1 cellular context compared by ENCODE assay signal in genomic region chr3:126125341-126125740, GRCh38.
TF ChIP-seq lines count a peak whose summit lies in the region.

No MANE protein-coding gene starts in this region.

TF ChIP-seq in HepG2, 621 proteins besides CTCF, POLR2A, EP300 and RAD21:
- TF ChIP-seq PCBP1 (IDR thresholded peaks at IDR 0.05; ENCODE audit: borderline replicate concordance, low read depth, low read length) (no peak), PAF1 (CRISPR knock-in tag; IDR thresholded peaks at IDR 0.05) (no peak), ZBTB46 (CRISPR knock-in tag; IDR thresholded peaks at IDR 0.05; ENCODE audit: borderline replicate concordance) (no peak), RXRA (CRISPR knock-in tag; IDR thresholded peaks at IDR 0.05) (no peak), ZSCAN21 (CRISPR knock-in tag; IDR thresholded peaks at IDR 0.05; ENCODE audit: borderline replicate concordance) (no peak), GABPB1 (CRISPR knock-in tag; IDR thresholded peaks at IDR 0.05) (no peak), ZSCAN31 (CRISPR knock-in tag; IDR thresholded peaks at IDR 0.05; ENCODE audit: low read depth) (no peak), THAP7 (CRISPR knock-in tag; IDR thresholded peaks at IDR 0.05) (no peak), SAP130 (CRISPR knock-in tag; IDR thresholded peaks at IDR 0.05; ENCODE audit: low read depth) (no peak), ZNF414 (CRISPR knock-in tag; IDR thresholded peaks at IDR 0.05) (no peak), ZNF207 (IDR thresholded peaks at IDR 0.05; ENCODE audit: borderline replicate concordance) (no peak), ZNF383 (CRISPR knock-in tag; IDR thresholded peaks at IDR 0.05; ENCODE audit: borderline replicate concordance) (no peak), ZNF788 (CRISPR knock-in tag; IDR thresholded peaks at IDR 0.05; ENCODE audit: borderline replicate concordance) (no peak), ZNF780A (CRISPR knock-in tag; IDR thresholded peaks at IDR 0.05) (no peak), ZNF646 (CRISPR knock-in tag; IDR thresholded peaks at IDR 0.05) (no peak), CC2D1A (CRISPR knock-in tag; IDR thresholded peaks at IDR 0.05) (no peak)
